Comparison of ENCODE assay signal across 2 cellular contexts in the genomic region with DNA sequence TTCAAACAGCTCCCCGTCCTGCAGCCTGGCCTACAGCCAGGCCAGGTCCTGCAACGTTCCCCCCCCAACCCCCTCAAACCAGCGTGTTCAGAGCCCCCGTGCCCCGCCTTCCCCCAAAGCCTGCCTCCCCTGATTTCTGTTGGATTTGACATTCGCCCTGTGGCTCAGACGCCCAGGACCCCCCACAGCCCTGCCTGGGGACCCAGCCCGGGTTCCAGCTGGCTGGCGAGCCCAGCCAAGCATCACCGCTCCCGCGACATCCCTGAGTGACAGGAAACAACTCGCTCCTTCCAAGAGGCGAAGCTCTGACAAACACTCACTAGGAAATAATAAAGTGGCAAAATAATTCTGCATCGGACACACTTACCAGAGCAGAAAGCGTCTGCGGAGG.
TF ChIP-seq lines count a peak whose summit lies in the region.

No MANE protein-coding gene starts in this region.

TF ChIP-seq in HEK293T, 16 proteins besides CTCF, POLR2A, EP300 and RAD21 (continued from another document):
- TF ChIP-seq, protein P1, sequence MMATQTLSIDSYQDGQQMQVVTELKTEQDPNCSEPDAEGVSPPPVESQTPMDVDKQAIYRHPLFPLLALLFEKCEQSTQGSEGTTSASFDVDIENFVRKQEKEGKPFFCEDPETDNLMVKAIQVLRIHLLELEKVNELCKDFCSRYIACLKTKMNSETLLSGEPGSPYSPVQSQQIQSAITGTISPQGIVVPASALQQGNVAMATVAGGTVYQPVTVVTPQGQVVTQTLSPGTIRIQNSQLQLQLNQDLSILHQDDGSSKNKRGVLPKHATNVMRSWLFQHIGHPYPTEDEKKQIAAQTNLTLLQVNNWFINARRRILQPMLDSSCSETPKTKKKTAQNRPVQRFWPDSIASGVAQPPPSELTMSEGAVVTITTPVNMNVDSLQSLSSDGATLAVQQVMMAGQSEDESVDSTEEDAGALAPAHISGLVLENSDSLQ (IDR thresholded peaks at IDR 0.05): no peak
- TF ChIP-seq FOXA1 (IDR thresholded peaks at IDR 0.05): no peak
- no peak for TF ChIP-seq ZNF384 (IDR thresholded peaks at IDR 0.05)
- TF ChIP-seq BHLHE40 (IDR thresholded peaks at IDR 0.05; ENCODE audit: borderline replicate concordance): no peak
- TF ChIP-seq FOXM1 (IDR thresholded peaks at IDR 0.05; ENCODE audit: borderline replicate concordance): no peak
- no peak for TF ChIP-seq ELF4 (IDR thresholded peaks at IDR 0.05)
- TF ChIP-seq TARDBP (IDR thresholded peaks at IDR 0.05): no peak
- no peak for TF ChIP-seq HDGF (IDR thresholded peaks at IDR 0.05; ENCODE audit: borderline replicate concordance)
- TF ChIP-seq NFRKB (IDR thresholded peaks at IDR 0.05): no peak
- no peak for TF ChIP-seq ARNT (IDR thresholded peaks at IDR 0.05)
- TF ChIP-seq CTBP1 (IDR thresholded peaks at IDR 0.05; ENCODE audit: borderline replicate concordance): no peak
- no peak for TF ChIP-seq FOXK2 (IDR thresholded peaks at IDR 0.05)

TF ChIP-seq in neural cell, 6 proteins besides CTCF, POLR2A, EP300 and RAD21 (continued from another document):
- TF ChIP-seq, protein P2, sequence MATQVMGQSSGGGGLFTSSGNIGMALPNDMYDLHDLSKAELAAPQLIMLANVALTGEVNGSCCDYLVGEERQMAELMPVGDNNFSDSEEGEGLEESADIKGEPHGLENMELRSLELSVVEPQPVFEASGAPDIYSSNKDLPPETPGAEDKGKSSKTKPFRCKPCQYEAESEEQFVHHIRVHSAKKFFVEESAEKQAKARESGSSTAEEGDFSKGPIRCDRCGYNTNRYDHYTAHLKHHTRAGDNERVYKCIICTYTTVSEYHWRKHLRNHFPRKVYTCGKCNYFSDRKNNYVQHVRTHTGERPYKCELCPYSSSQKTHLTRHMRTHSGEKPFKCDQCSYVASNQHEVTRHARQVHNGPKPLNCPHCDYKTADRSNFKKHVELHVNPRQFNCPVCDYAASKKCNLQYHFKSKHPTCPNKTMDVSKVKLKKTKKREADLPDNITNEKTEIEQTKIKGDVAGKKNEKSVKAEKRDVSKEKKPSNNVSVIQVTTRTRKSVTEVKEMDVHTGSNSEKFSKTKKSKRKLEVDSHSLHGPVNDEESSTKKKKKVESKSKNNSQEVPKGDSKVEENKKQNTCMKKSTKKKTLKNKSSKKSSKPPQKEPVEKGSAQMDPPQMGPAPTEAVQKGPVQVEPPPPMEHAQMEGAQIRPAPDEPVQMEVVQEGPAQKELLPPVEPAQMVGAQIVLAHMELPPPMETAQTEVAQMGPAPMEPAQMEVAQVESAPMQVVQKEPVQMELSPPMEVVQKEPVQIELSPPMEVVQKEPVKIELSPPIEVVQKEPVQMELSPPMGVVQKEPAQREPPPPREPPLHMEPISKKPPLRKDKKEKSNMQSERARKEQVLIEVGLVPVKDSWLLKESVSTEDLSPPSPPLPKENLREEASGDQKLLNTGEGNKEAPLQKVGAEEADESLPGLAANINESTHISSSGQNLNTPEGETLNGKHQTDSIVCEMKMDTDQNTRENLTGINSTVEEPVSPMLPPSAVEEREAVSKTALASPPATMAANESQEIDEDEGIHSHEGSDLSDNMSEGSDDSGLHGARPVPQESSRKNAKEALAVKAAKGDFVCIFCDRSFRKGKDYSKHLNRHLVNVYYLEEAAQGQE (IDR thresholded peaks at IDR 0.05; ENCODE audit: borderline replicate concordance): no peak
- TF ChIP-seq POLR2AphosphoS5 (IDR thresholded peaks at IDR 0.05) (no peak), TAF1 (IDR thresholded peaks at IDR 0.05; ENCODE audit: low read depth) (no peak), EZH2 (IDR thresholded peaks at IDR 0.05; ENCODE audit: borderline replicate concordance, insufficient read depth, low read length, poor library complexity, severe bottlenecking) (no peak), MXI1 (conservative IDR thresholded peaks at IDR 0.05; ENCODE audit: poor library complexity, severe bottlenecking) (no peak)
